ENCODE assay signal across 25 cellular contexts in the genomic region with DNA sequence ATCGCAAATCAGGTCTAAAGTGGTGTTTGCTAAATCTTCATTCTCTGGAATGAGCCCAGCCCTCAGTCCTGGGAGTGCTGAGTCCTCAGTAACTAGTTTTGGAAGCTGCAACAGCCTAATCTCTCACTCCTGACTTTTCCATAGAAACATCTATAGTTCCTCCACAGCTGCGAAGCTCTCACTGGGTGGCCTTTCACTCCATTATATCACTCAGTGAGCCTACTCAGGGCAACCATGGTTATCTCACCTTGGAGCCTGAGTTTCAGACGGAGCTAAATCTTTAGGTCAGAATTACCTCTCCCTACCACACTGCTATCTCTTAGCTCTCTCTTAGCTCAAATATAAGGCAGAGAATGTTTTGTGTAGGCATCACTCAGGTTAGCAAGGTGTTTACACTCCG.
A peak's percentile ranks its signal among the peaks of the same experiment; 100 is the strongest.
DNase-seq lines count a peak whose midpoint lies in the region; ATAC-seq, FAIRE-seq and TF ChIP-seq lines count a peak whose summit lies in the region.
"Had no signal": no experiment of that assay in that cellular context is flagged by ENCODE, and none has a peak within 500 bp of the region (broad histone marks: within the 10 kb centered on the region; RNA-seq: fewer than 3 reads in every experiment).

No MANE protein-coding gene starts in this region.

- H3K4me3 Mint-ChIP-seq in GM23338 (no peak overlapping the region), H9 (no peak overlapping the region), endodermal cell (no peak overlapping the region), neural progenitor cell (no peak overlapping the region)
- H3K4me3 Mint-ChIP-seq: CD14-positive monocyte; CD4-positive, alpha-beta T cell; CD8-positive, alpha-beta memory T cell had no signal

- ATAC-seq in GM23338, result peak; percentile 66
- ATAC-seq in HG02610 (IDR thresholded peaks at IDR 0.05; ENCODE audit: unreplicated experiment), result no peak
- ATAC-seq: A549, GM12878, HCT116 had no signal

- H3K36me3 ChIP-seq in GM23338 (ENCODE audit: insufficient read depth), result no peaks in the 10 kb centered on the region
- no peaks in the 10 kb centered on the region for H3K36me3 ChIP-seq in endodermal cell (ENCODE audit: control insufficient read depth, insufficient read depth, low read length)
- no peaks in the 10 kb centered on the region for H3K36me3 ChIP-seq in neural progenitor cell
- H3K36me3 ChIP-seq: BE2C; BLaER1 treated with 17β-estradiol and CSF1 and Interleukin-3, amounts not matched to agents 10 nM and 100 nM had no signal

- no peak overlapping the region for H3K14ac ChIP-seq in H9 (ENCODE audit: insufficient read depth, low read length)

- H4K20me1 ChIP-seq in GM23338 (replicated peaks; ENCODE audit: insufficient read depth), result no peaks in the 10 kb centered on the region
- no peaks in the 10 kb centered on the region for H4K20me1 ChIP-seq in H9 (ENCODE audit: control insufficient read depth, insufficient read depth, insufficient read length)
- no peaks in the 10 kb centered on the region for H4K20me1 ChIP-seq in neural progenitor cell (ENCODE audit: low read depth)

- no peak overlapping the region for H2BK20ac ChIP-seq in H9 (ENCODE audit: low read depth, low read length, poor library complexity, severe bottlenecking)

- H2BK12ac ChIP-seq in H9 (ENCODE audit: insufficient read length, low read depth, low read length), result no peak overlapping the region

- H3K18ac ChIP-seq in H9 (ENCODE audit: insufficient read length, low read depth, low read length), result no peak overlapping the region

- no peak overlapping the region for H4K5ac ChIP-seq in H9 (ENCODE audit: insufficient read length, low read depth, low read length)

- no CpG with 5 or more reads among the region's 4 CpGs for WGBS in H9 (ENCODE audit: extremely low coverage, insufficient read length, low lambda C conversion rate)
- 7 to 42% methylated on average over 2 to 4 of the region's 4 CpGs for WGBS in endodermal cell (ENCODE audit: insufficient coverage in 1 of 2, insufficient read length in 1 of 2), 2 experiments

- H3K23me2 ChIP-seq in H9 (ENCODE audit: insufficient read length, low read depth, low read length, poor library complexity, severe bottlenecking), result no peaks in the 10 kb centered on the region

- peaks cover 12% of the 10 kb centered on the region for H3K4me1 ChIP-seq in GM23338 (ENCODE audit: insufficient read depth)
- 0 out of 2 replicates have a peak, but pooled peaks cover 2% of the 10 kb centered on the region for H3K4me1 ChIP-seq in H9 (ENCODE audit: insufficient read depth, low read length)
- H3K4me1 ChIP-seq in endodermal cell (ENCODE audit: control insufficient read depth, insufficient read depth, low read length), result peaks cover 22% of the 10 kb centered on the region
- H3K4me1 ChIP-seq in neural progenitor cell, result peaks cover 40% of the 10 kb centered on the region
- H3K4me1 ChIP-seq: A549, BE2C had no signal

- DNase-seq in GM23338 (ENCODE audit: low spot score) (no peak), H9 (no peak), endodermal cell (peak; percentile 68), neural progenitor cell (ENCODE audit: low spot score) (peak; percentile 27), GM19239 (ENCODE audit: insufficient read length, low spot score) (no peak), GM19238 (ENCODE audit: insufficient read length, low spot score) (no peak)
- DNase-seq: 8988T; ACHN; AML-193; BE2C; CD4-positive, alpha-beta T cell; CD8-positive, alpha-beta memory T cell; DMS 273 treated with DMSO at 0.1 percent for 48 hours; DMS79; EL; GDM1; GM23248 had no signal

- H4K91ac ChIP-seq in H9 (ENCODE audit: insufficient read length, low read depth, low read length), result no peak overlapping the region

- H2BK15ac ChIP-seq in H9 (ENCODE audit: low read depth, low read length), result no peak overlapping the region

- TF ChIP-seq CTCF in GM23338 (conservative IDR thresholded peaks at IDR 0.05; ENCODE audit: low read depth in 2 of 2), result no peak
- no peak for TF ChIP-seq CTCF in H9 (conservative IDR thresholded peaks at IDR 0.05)
- TF ChIP-seq CTCF in endodermal cell (conservative IDR thresholded peaks at IDR 0.05), result no peak
- no peak for TF ChIP-seq CTCF in neural progenitor cell (IDR thresholded peaks at IDR 0.05)

- no peak overlapping the region for H3K23ac ChIP-seq in H9 (ENCODE audit: insufficient read length, low read depth, low read length)

- H3K4me2 ChIP-seq in GM23338 (no peak overlapping the region), H9 (ENCODE audit: insufficient read depth, insufficient read length, low read length) (no peak overlapping the region), neural progenitor cell (peak overlapping the region; percentile 1)
- H3K4me2 ChIP-seq: A549; BLaER1 treated with 17β-estradiol and CSF1 and Interleukin-3, amounts not matched to agents 10 nM and 100 nM had no signal

- H3T11ph ChIP-seq in H9 (ENCODE audit: low read length), result no peak overlapping the region

- H3K4me1 Mint-ChIP-seq in GM23338, result peaks cover 25% of the 10 kb centered on the region
- peaks cover 49 to 53% of the 10 kb centered on the region in 2 experiments for H3K4me1 Mint-ChIP-seq in H9
- peaks cover 29% of the 10 kb centered on the region for H3K4me1 Mint-ChIP-seq in endodermal cell
- peaks cover 17% of the 10 kb centered on the region for H3K4me1 Mint-ChIP-seq in neural progenitor cell
- H3K4me1 Mint-ChIP-seq: CD14-positive monocyte; CD8-positive, alpha-beta memory T cell had no signal

- H3K27me3 Mint-ChIP-seq in GM23338 (ENCODE audit: insufficient read depth, low read depth, poor library complexity) (peaks cover 5% of the 10 kb centered on the region), H9 (ENCODE audit: low read depth) (peaks cover 3% of the 10 kb centered on the region; the same call in 1 of the 2 replicates), endodermal cell (ENCODE audit: insufficient read depth) (peaks cover 8% of the 10 kb centered on the region), neural progenitor cell (ENCODE audit: insufficient read depth, low read depth) (peaks cover 2% of the 10 kb centered on the region)

- H3K27ac Mint-ChIP-seq in GM23338, result peak overlapping the region; percentile 23; the same call in 1 of the 2 replicates
- H3K27ac Mint-ChIP-seq in H9, result peak overlapping the region in 2 of 3 experiments; percentile 18 to 76; a peak in 4 of 7 replicates
- H3K27ac Mint-ChIP-seq in endodermal cell, result peak overlapping the region; percentile 13
- H3K27ac Mint-ChIP-seq in neural progenitor cell, result no peak overlapping the region
- H3K27ac Mint-ChIP-seq: CD14-positive monocyte; CD4-positive, alpha-beta T cell had no signal

- 0 out of 2 replicates have a peak, but pooled peaks cover 4% of the 10 kb centered on the region for H3K9me2 ChIP-seq in GM23338 (ENCODE audit: insufficient read depth)

- no peak overlapping the region for H3K4ac ChIP-seq in H9 (ENCODE audit: low read depth, low read length)

- H3K9me3 ChIP-seq in H9 (ENCODE audit: control insufficient read depth, low read depth, low read length), result no peaks in the 10 kb centered on the region
- H3K9me3 ChIP-seq in endodermal cell (ENCODE audit: control insufficient read depth, low read length), result no peaks in the 10 kb centered on the region
- H3K9me3 ChIP-seq in neural progenitor cell (ENCODE audit: low read depth), result no peaks in the 10 kb centered on the region
- H3K9me3 ChIP-seq: A549; BLaER1 treated with 17β-estradiol and CSF1 and Interleukin-3, amounts not matched to agents 10 nM and 100 nM had no signal

- H3K79me2 ChIP-seq in GM23338 (replicated peaks; ENCODE audit: insufficient read depth), result no peaks in the 10 kb centered on the region
- no peaks in the 10 kb centered on the region for H3K79me2 ChIP-seq in H9 (ENCODE audit: insufficient read depth, low read length)
- no peaks in the 10 kb centered on the region for H3K79me2 ChIP-seq in neural progenitor cell (ENCODE audit: low read depth)

- H3K56ac ChIP-seq in H9 (ENCODE audit: insufficient read length, low read depth, low read length), result no peak overlapping the region

- no peaks in the 10 kb centered on the region; the same call in 1 of the 3 replicates for H3K36me3 Mint-ChIP-seq in GM23338 (ENCODE audit: low read depth)
- 0 out of 7 replicates have a peak, but pooled peaks cover 0 to 5% (median 0%) of the 10 kb centered on the region in 3 experiments for H3K36me3 Mint-ChIP-seq in H9 (ENCODE audit: insufficient read depth in 1 of 3, low read depth in 3 of 3)
- no peaks in the 10 kb centered on the region for H3K36me3 Mint-ChIP-seq in endodermal cell (ENCODE audit: low read depth)
- H3K36me3 Mint-ChIP-seq in neural progenitor cell, result no peaks in the 10 kb centered on the region
- H3K36me3 Mint-ChIP-seq: CD14-positive monocyte; CD8-positive, alpha-beta memory T cell had no signal

- no peak overlapping the region for H4K8ac ChIP-seq in H9 (replicated peaks; ENCODE audit: insufficient read length, low read depth, low read length)

- H3K9ac ChIP-seq in H9 (ENCODE audit: extremely low read depth, insufficient read length, low read length), result no peak overlapping the region
- no peak overlapping the region for H3K9ac ChIP-seq in endodermal cell (ENCODE audit: extremely low read depth, low read length, poor library complexity, severe bottlenecking)
- no peak overlapping the region for H3K9ac ChIP-seq in neural progenitor cell
- H3K9ac ChIP-seq: BLaER1 treated with 17β-estradiol and CSF1 and Interleukin-3, amounts not matched to agents 10 nM and 100 nM; GM23248 had no signal

- peak overlapping the region; percentile 29; the same call in 1 of the 2 replicates for H2AFZ ChIP-seq in GM23338
- no peak overlapping the region for H2AFZ ChIP-seq in H9 (ENCODE audit: low read length)
- H2AFZ ChIP-seq in neural progenitor cell (replicated peaks), result no peak overlapping the region
- H2AFZ ChIP-seq: GM23248 had no signal

- H3K9me3 Mint-ChIP-seq in GM23338, result peaks cover 74% of the 10 kb centered on the region
- H3K9me3 Mint-ChIP-seq in H9, result no peaks in the 10 kb centered on the region
- no peaks in the 10 kb centered on the region for H3K9me3 Mint-ChIP-seq in endodermal cell
- peaks cover 9% of the 10 kb centered on the region for H3K9me3 Mint-ChIP-seq in neural progenitor cell
- H3K9me3 Mint-ChIP-seq: CD4-positive, alpha-beta T cell; CD8-positive, alpha-beta memory T cell had no signal

- H3K27ac ChIP-seq in GM23338 (ENCODE audit: low read depth), result no peak overlapping the region
- no peak overlapping the region for H3K27ac ChIP-seq in H9 (ENCODE audit: insufficient read length, low read depth, low read length)
- no peak overlapping the region for H3K27ac ChIP-seq in endodermal cell (ENCODE audit: low read depth, low read length)
- H3K27ac ChIP-seq in neural progenitor cell, result no peak overlapping the region
- H3K27ac ChIP-seq: A549; BLaER1 treated with 17β-estradiol and CSF1 and Interleukin-3, amounts not matched to agents 10 nM and 100 nM; GM23248 had no signal

- no peak overlapping the region for H2BK120ac ChIP-seq in H9 (ENCODE audit: low read depth, low read length, poor library complexity, severe bottlenecking)

- no peak overlapping the region for H2AK5ac ChIP-seq in H9 (ENCODE audit: insufficient read length, low read length)

- no peak overlapping the region for H2BK5ac ChIP-seq in H9 (ENCODE audit: insufficient read length, low read length)

- no peak overlapping the region for H3K4me3 ChIP-seq in GM23338
- H3K4me3 ChIP-seq in endodermal cell (ENCODE audit: low read length), result no peak overlapping the region
- H3K4me3 ChIP-seq in neural progenitor cell, result no peak overlapping the region
- H3K4me3 ChIP-seq: A549; BLaER1 treated with 17β-estradiol and CSF1 and Interleukin-3, amounts not matched to agents 10 nM and 100 nM; GM12878; GM23248 had no signal

- H3K79me1 ChIP-seq in H9 (ENCODE audit: insufficient read depth, low read depth, low read length, poor library complexity, severe bottlenecking), result no peaks in the 10 kb centered on the region

- FAIRE-seq in GM19239 (lab: Jason Lieb, UNC), result no peak
- FAIRE-seq: A549, D721Med, GM12878, H54 had no signal

- H3F3A ChIP-seq in GM23338 (replicated peaks; ENCODE audit: low read depth) (no peaks in the 10 kb centered on the region), neural progenitor cell (ENCODE audit: low read depth) (peaks cover 12% of the 10 kb centered on the region)

- no peaks in the 10 kb centered on the region for H3K27me3 ChIP-seq in GM23338 (ENCODE audit: insufficient read depth)
- H3K27me3 ChIP-seq in H9 (ENCODE audit: insufficient read depth, low read length), result no peaks in the 10 kb centered on the region
- H3K27me3 ChIP-seq in endodermal cell (ENCODE audit: control insufficient read depth, insufficient read depth, low read length, poor library complexity, severe bottlenecking), result no peaks in the 10 kb centered on the region
- H3K27me3 ChIP-seq in neural progenitor cell, result no peaks in the 10 kb centered on the region
- H3K27me3 ChIP-seq: BE2C; BLaER1 treated with 17β-estradiol and CSF1 and Interleukin-3, amounts not matched to agents 10 nM and 100 nM had no signal

Comparison
In these comparisons a context has a peak if more than half of its experiments do, and no peak if none do; other contexts are left out.
1. DNase-seq: peak in endodermal cell (single experiment) and neural progenitor cell (single experiment); none in GM23338 (single experiment), H9 (single experiment), GM19239 (single experiment) and GM19238 (single experiment).